Comparison of ENCODE assay signal across 8 cellular contexts in genomic region chr10:68526634-68527132, GRCh38. TPM values are rescaled to one million over a fixed set of nuclear protein-coding genes. Genes with fewer than 3 reads are reported as not detected.
DNase-seq lines count a peak whose midpoint lies in the region; ATAC-seq and TF ChIP-seq lines count a peak whose summit lies in the region.

No MANE protein-coding gene starts in this region.

- no peaks in the 10 kb centered on the region for H3K9me3 Mint-ChIP-seq in CD4-positive, alpha-beta T cell

- H3K4me1 ChIP-seq in OCI-LY1 (ENCODE audit: insufficient read depth, low read length, severe bottlenecking): peaks cover 12% of the 10 kb centered on the region

- no peak for TF ChIP-seq CTCF in CD4-positive, alpha-beta T cell (IDR thresholded peaks at IDR 0.05)
- TF ChIP-seq CTCF in OCI-LY1 (IDR thresholded peaks at IDR 0.05; ENCODE audit: low read length) (no peak), epithelial cell of esophagus (IDR thresholded peaks at IDR 0.05; ENCODE audit: insufficient read depth, low read depth, low read length, missing control alignments) (no peak), omental fat pad (IDR thresholded peaks at IDR 0.05) (no peak)

- H3K4me3 ChIP-seq in OCI-LY1 (ENCODE audit: low read depth, low read length, poor library complexity, severe bottlenecking) (peak overlapping the region; percentile 98), epithelial cell of esophagus (ENCODE audit: low read length) (peak overlapping the region; percentile 88)

- peak overlapping the region; percentile 96 for H3K4me2 ChIP-seq in OCI-LY1 (ENCODE audit: low read length)

- POLR2A ChIA-PET in CD4-positive, alpha-beta T cell (lab: Charles Lee): no interaction called here

- peak; percentile 10 for ATAC-seq in CD4-positive, alpha-beta T cell (ENCODE audit: poor library complexity)
- ATAC-seq in omental fat pad (ENCODE audit: low FRiP score) (peak; percentile 60), GM18861 (IDR thresholded peaks at IDR 0.05; ENCODE audit: unreplicated experiment) (no peak)

- no peaks in the 10 kb centered on the region; the same call in 1 of the 2 replicates for H3K36me3 ChIP-seq in OCI-LY1 (ENCODE audit: insufficient read depth, low read length)

- H3K4me1 Mint-ChIP-seq in CD4-positive, alpha-beta T cell (ENCODE audit: low read depth): peaks cover 13% of the 10 kb centered on the region

- intact Hi-C loops in CD4-positive, alpha-beta T cell (cut with DNase I, micrococcal nuclease): loop anchor here (2.0 to 10.0 kb wide), 6 partner anchors 119 to 656 kb away; partner anchors contain the start of genes CCAR1 (in 1 of the 2), DDX50 (in 1 of the 2), HNRNPH3 (in 1 of the 2) and KIFBP (in 1 of the 2)

- no peaks in the 10 kb centered on the region for H3F3A ChIP-seq in OCI-LY1 (ENCODE audit: insufficient read depth, low read length)

- H3K79me2 ChIP-seq in OCI-LY1 (ENCODE audit: insufficient read depth, low read length): peaks cover 5% of the 10 kb centered on the region; the same call in 1 of the 2 replicates

- 0 out of 2 replicates have a peak overlapping the region, but pooled peaks have one; percentile 50 for H2AFZ ChIP-seq in OCI-LY1 (ENCODE audit: low read length)

- no peaks in the 10 kb centered on the region for H3K9me2 ChIP-seq in OCI-LY1 (ENCODE audit: low read depth, low read length)

- in situ Hi-C loops in ACHN (cut with HindIII; ENCODE audit: low pct_ligation_motif_present, low pct_unique_long_range_greater_than_20kb, low sequenced_read_pairs): no loop called here

- peak overlapping the region; percentile 96 for H3K27ac Mint-ChIP-seq in CD4-positive, alpha-beta T cell

- peaks cover 13% of the 10 kb centered on the region for H3K36me3 Mint-ChIP-seq in CD4-positive, alpha-beta T cell (ENCODE audit: low read depth)

- H3K4me3 Mint-ChIP-seq in CD4-positive, alpha-beta T cell: peak overlapping the region; percentile 88

- H3K9me3 ChIP-seq in CD4-positive, alpha-beta T cell (ENCODE audit: control insufficient read depth, low read length): no peaks in the 10 kb centered on the region
- no peaks in the 10 kb centered on the region for H3K9me3 ChIP-seq in OCI-LY1 (ENCODE audit: low read length)

- no peak for DNase-seq in CD4-positive, alpha-beta T cell
- DNase-seq in epithelial cell of esophagus (ENCODE audit: low read depth) (peak; percentile 2), omental fat pad (ENCODE audit: low spot score) (no peak), ACHN (no peak), DMS114 treated with DMSO at 0.1 percent for 48 hours (lab: John Stamatoyannopoulos, UW; ENCODE audit: unreplicated experiment) (no peak)
- no peak for DNase-seq in effector CD8-positive, alpha-beta T cell (lab: John Stamatoyannopoulos, UW)

- peak overlapping the region; percentile 90 for H3K27ac ChIP-seq in CD4-positive, alpha-beta T cell (ENCODE audit: low read depth, low read length)
- H3K27ac ChIP-seq in OCI-LY1 (ENCODE audit: low read depth, low read length, poor library complexity, severe bottlenecking): no peak overlapping the region

- peak overlapping the region; percentile 90 for H3K9ac ChIP-seq in OCI-LY1 (ENCODE audit: low read length)

- no peaks in the 10 kb centered on the region for H3K27me3 ChIP-seq in CD4-positive, alpha-beta T cell (ENCODE audit: control insufficient read depth, insufficient read depth, low read length)
- no peaks in the 10 kb centered on the region for H3K27me3 ChIP-seq in OCI-LY1 (ENCODE audit: insufficient read depth, low read length)

- no peaks in the 10 kb centered on the region for H4K20me1 ChIP-seq in OCI-LY1 (ENCODE audit: insufficient read depth, low read length)

- H3K27me3 Mint-ChIP-seq in CD4-positive, alpha-beta T cell: no peaks in the 10 kb centered on the region

- CTCF ChIA-PET in CD4-positive, alpha-beta T cell (lab: Charles Lee): no interaction called here

RNA-seq across cellular contexts. Expression of gene SLC25A16, which starts 0.6 kb away (rescaled TPM):
- total RNA-seq in CD4-positive, alpha-beta T cell: 10 to 100 TPM; 28.2 to 29.3 TPM
- 10 to 100 TPM; 22.9 to 64.3 (median 28.6) TPM for total RNA-seq in omental fat pad

RNA-seq across cellular contexts. Expression of gene TET1, which starts 33.5 kb away (rescaled TPM):
- 1 to 10 TPM; 1.5 TPM for total RNA-seq in CD4-positive, alpha-beta T cell
- total RNA-seq in omental fat pad: 1 to 10 TPM; 3.1 to 7.1 (median 6.2) TPM

RNA-seq across cellular contexts. Expression of gene DNA2, which starts 54.9 kb away (rescaled TPM):
- total RNA-seq in CD4-positive, alpha-beta T cell: 1 to 10 TPM; 3.7 to 5.7 TPM
- total RNA-seq in omental fat pad: 1 to 10 TPM; 2.3 to 4.1 (median 3.3) TPM
